Comparison of ENCODE assay signal across 11 cellular contexts in the genomic region with DNA sequence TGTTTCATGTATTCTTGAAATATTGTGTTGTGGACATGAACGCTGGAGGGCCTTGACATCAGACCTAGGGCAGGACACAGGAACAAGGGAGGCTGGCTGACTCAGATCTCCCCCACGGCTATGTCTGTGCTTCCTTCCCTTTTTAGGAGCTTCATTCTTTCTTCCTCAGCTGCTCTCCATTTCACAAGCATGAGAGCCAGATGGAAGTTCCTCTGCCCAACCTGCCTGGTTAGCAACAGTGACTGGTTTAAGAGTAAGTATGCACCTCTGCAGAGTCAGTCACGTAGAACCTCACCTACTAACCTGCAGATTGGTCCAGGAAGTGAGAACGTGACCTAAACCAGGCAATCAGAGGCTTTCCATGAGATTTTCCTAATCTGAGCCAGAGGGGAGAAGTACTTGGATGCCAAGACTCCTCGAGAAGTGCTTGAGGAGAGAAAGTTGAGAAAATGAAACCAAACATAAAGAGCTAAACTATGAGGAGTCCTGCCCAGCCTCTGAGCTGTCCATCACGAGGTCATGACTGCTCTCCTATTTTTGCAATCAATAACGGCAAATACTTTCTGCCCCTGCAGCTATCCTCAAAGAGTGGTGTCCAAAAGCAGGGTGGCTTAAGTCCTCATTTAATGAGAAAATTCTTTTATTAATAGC.
DNase-seq lines count a peak whose midpoint lies in the region; ATAC-seq and TF ChIP-seq lines count a peak whose summit lies in the region.
"Had no signal": no experiment of that assay in that cellular context is flagged by ENCODE, and none has a peak within 500 bp of the region (broad histone marks: within the 10 kb centered on the region; RNA-seq: fewer than 3 reads in every experiment).

No MANE protein-coding gene starts in this region.

- BruUV-seq in Panc1 (replicated peaks; lab: Mats Ljungman, UMichigan) = no TSS peak

- POLR2A ChIA-PET in Panc1 (lab: Charles Lee) = no interaction called here

- no peaks in the 10 kb centered on the region for H3K4me1 ChIP-seq in Panc1 (ENCODE audit: control insufficient read depth, insufficient read depth, low read length)

- CTCF ChIA-PET in Panc1 (lab: Charles Lee) = no interaction called here

- intact Hi-C loops in Panc1 (cut with micrococcal nuclease; ENCODE audit: unreplicated experiment) = no loop called here
- intact Hi-C loops in sciatic nerve (cut with DNase I) = no loop called here

- H3K27me3 ChIP-seq in Panc1 (ENCODE audit: control insufficient read depth, insufficient read depth, low read length) = no peaks in the 10 kb centered on the region

- DNase-seq in GM03348 (ENCODE audit: low spot score) = peak; percentile 18
- no peak for DNase-seq in Panc1 (ENCODE audit: low read depth, low spot score)
- DNase-seq in fibroblast of villous mesenchyme (ENCODE audit: low read depth) = peak; percentile 44
- no peak for DNase-seq in sciatic nerve (ENCODE audit: low spot score)
- DNase-seq in NCI-H82 (lab: John Stamatoyannopoulos, UW) = no peak
- DNase-seq in NCI-H2196 (lab: John Stamatoyannopoulos, UW; ENCODE audit: unreplicated experiment) = no peak
- DNase-seq: activated T-cell treated with anti-CD3 and anti-CD28 coated beads, Interleukin-2, amount 50 U/mL, for 72 hours; occipital lobe had no signal

- H3K4me3 ChIP-seq in Panc1 (ENCODE audit: low read depth in 2 of 2, low read length in 2 of 2) = no peak overlapping the region
- peak overlapping the region; percentile 10 for H3K4me3 ChIP-seq in fibroblast of villous mesenchyme (ENCODE audit: low read depth, low read length)
- H3K4me3 ChIP-seq: SK-N-MC had no signal

- in situ Hi-C loops in Panc1 (cut with HindIII; ENCODE audit: low pct_unique_long_range_greater_than_20kb, low sequenced_read_pairs) = no loop called here

- ATAC-seq in Panc1 (no peak), sciatic nerve (peak; percentile 91), GM21423 (IDR thresholded peaks at IDR 0.05; ENCODE audit: unreplicated experiment) (no peak), GM18909 (IDR thresholded peaks at IDR 0.05; ENCODE audit: poor library complexity, unreplicated experiment) (no peak)
- ATAC-seq: activated T-cell treated with anti-CD3 and anti-CD28 coated beads, Interleukin-2, amount 50 U/mL, for 72 hours had no signal

- TF ChIP-seq CTCF in Panc1 (IDR thresholded peaks at IDR 0.05) (no peak), fibroblast of villous mesenchyme (IDR thresholded peaks at IDR 0.05; ENCODE audit: insufficient read depth, low read depth, low read length) (no peak)

- H3K9me3 ChIP-seq in Panc1 (ENCODE audit: control insufficient read depth, insufficient read depth, low read depth, low read length) = no peaks in the 10 kb centered on the region; the same call in 1 of the 2 replicates

- H3K36me3 ChIP-seq in Panc1 (ENCODE audit: control insufficient read depth, insufficient read depth, low read length) = no peaks in the 10 kb centered on the region

- H3K27ac ChIP-seq in Panc1 (ENCODE audit: low read length) = peak overlapping the region; percentile 19; the same call in 1 of the 2 replicates
- H3K27ac ChIP-seq: SK-N-MC had no signal

Comparison
In these comparisons a context has a peak if more than half of its experiments do, and no peak if none do; other contexts are left out.
1. DNase-seq: peak in GM03348 (single experiment) and fibroblast of villous mesenchyme (single experiment); none in Panc1 (single experiment), sciatic nerve (single experiment), NCI-H82 (single experiment) and NCI-H2196 (single experiment).